In genomic region chr10:70843776-70844489, GRCh38 we compare ENCODE assay signal across 26 cellular contexts. TPM values are rescaled to one million over a fixed set of nuclear protein-coding genes. Genes with fewer than 3 reads are reported as not detected.
DNase-seq lines count a peak whose midpoint lies in the region; ATAC-seq, FAIRE-seq and TF ChIP-seq lines count a peak whose summit lies in the region.
"Had no signal": no experiment of that assay in that cellular context is flagged by ENCODE, and none has a peak within 500 bp of the region (broad histone marks: within the 10 kb centered on the region; RNA-seq: fewer than 3 reads in every experiment).

No MANE protein-coding gene starts in this region.

- no peaks in the 10 kb centered on the region for H3K9me3 Mint-ChIP-seq in dendritic cell treated with granulocyte-macrophage colony-stimulating factor and Interleukin-4, amounts not matched to agents 40 ng/mL and 50 ng/mL, for 4 days
- H3K9me3 Mint-ChIP-seq: activated CD4-positive, alpha-beta T cell treated with anti-CD3 and anti-CD28 coated beads, Interleukin-2, amount 10 ng/mL, durations not matched to agents 7 days and 5 days; CD4-positive, alpha-beta T cell; T-helper 2 cell treated with Interferon-gamma antibody and Interleukin-4, amounts not matched to agents 5 μg/mL and 100 μg/mL, for 36 hours had no signal

- FAIRE-seq in pancreas (lab: Jason Lieb, UNC), result no peak
- FAIRE-seq: GM12878 had no signal

- no peak overlapping the region for H3K4me3 ChIP-seq in pancreas
- H3K4me3 ChIP-seq: GM12878, upper lobe of right lung had no signal

- WGBS in pancreas, 2 donors, result 53 to 59% methylated on average over 2 of the region's 2 CpGs

- peaks cover 9 to 14% (median 9%) of the 10 kb centered on the region in 3 donors for H3K4me1 ChIP-seq in pancreas
- H3K4me1 ChIP-seq: upper lobe of right lung had no signal

- no peak overlapping the region for H3K4me3 Mint-ChIP-seq in dendritic cell treated with granulocyte-macrophage colony-stimulating factor and Interleukin-4, amounts not matched to agents 40 ng/mL and 50 ng/mL, for 4 days
- H3K4me3 Mint-ChIP-seq: activated CD4-positive, alpha-beta T cell treated with anti-CD3 and anti-CD28 coated beads, Interleukin-2, amount 10 ng/mL, durations not matched to agents 7 days and 5 days; activated naive CD8-positive, alpha-beta T cell treated with anti-CD3 and anti-CD28 coated beads, Interleukin-2, amount 10 ng/mL, durations not matched to agents 7 days and 5 days; CD4-positive, alpha-beta T cell; T-helper 2 cell treated with Interferon-gamma antibody and Interleukin-4, amounts not matched to agents 5 μg/mL and 100 μg/mL, for 36 hours had no signal

- no peak for TF ChIP-seq CTCF in pancreas (IDR thresholded peaks at IDR 0.05)

- H3K27me3 Mint-ChIP-seq in dendritic cell treated with granulocyte-macrophage colony-stimulating factor and Interleukin-4, amounts not matched to agents 40 ng/mL and 50 ng/mL, for 4 days, result no peaks in the 10 kb centered on the region
- H3K27me3 Mint-ChIP-seq: activated CD4-positive, alpha-beta T cell treated with anti-CD3 and anti-CD28 coated beads, Interleukin-2, amount 10 ng/mL, durations not matched to agents 7 days and 5 days; activated naive CD8-positive, alpha-beta T cell treated with anti-CD3 and anti-CD28 coated beads, Interleukin-2, amount 10 ng/mL, durations not matched to agents 7 days and 5 days; CD4-positive, alpha-beta T cell had no signal

- no peaks in the 10 kb centered on the region for H3K9me3 ChIP-seq in pancreas
- H3K9me3 ChIP-seq: upper lobe of right lung had no signal

- peak; percentile 6 for DNase-seq in DMS79 treated with DMSO at 0.1 percent for 48 hours (lab: John Stamatoyannopoulos, UW)
- no peak for DNase-seq in DMS79 (lab: John Stamatoyannopoulos, UW)
- peak; percentile 46 for DNase-seq in COR-L47 (lab: John Stamatoyannopoulos, UW)
- DNase-seq in NCI-H510A (lab: John Stamatoyannopoulos, UW), result peak; percentile 18
- no peak for DNase-seq in NCI-H524 treated with DMSO at 0.1 percent for 48 hours (lab: John Stamatoyannopoulos, UW)
- DNase-seq in pancreas, result no peak
- DNase-seq: activated CD4-positive, alpha-beta T cell treated with anti-CD3 and anti-CD28 coated beads, Interleukin-2, amount 10 ng/mL, durations not matched to agents 7 days and 5 days; activated effector memory CD4-positive, alpha-beta T cell treated with Interleukin-2 at 50 U/mL for 16 hours; activated naive CD8-positive, alpha-beta T cell treated with anti-CD3 and anti-CD28 coated beads, Interleukin-2, amount 10 ng/mL, durations not matched to agents 7 days and 5 days; CD4-positive, alpha-beta T cell; cerebellar nuclear complex; Karpas-422; mesenchymal stem cell; MV-4-11; upper lobe of right lung had no signal

- H3K36me3 ChIP-seq in pancreas, result peaks cover 0 to 10% (median 0%) of the 10 kb centered on the region in 3 donors

- intact Hi-C loops in dendritic cell treated with granulocyte-macrophage colony-stimulating factor and Interleukin-4, amounts not matched to agents 40 ng/mL and 50 ng/mL, for 4 days (cut with micrococcal nuclease), result no loop called here
- intact Hi-C loops in pancreas (cut with DNase I), result no loop called here

- no peak overlapping the region for H3K27ac ChIP-seq in pancreas
- H3K27ac ChIP-seq: 22Rv1, epithelial cell of prostate, RWPE1, upper lobe of right lung had no signal

- peak overlapping the region; percentile 10 for H3K27ac Mint-ChIP-seq in dendritic cell treated with granulocyte-macrophage colony-stimulating factor and Interleukin-4, amounts not matched to agents 40 ng/mL and 50 ng/mL, for 4 days
- H3K27ac Mint-ChIP-seq: activated CD4-positive, alpha-beta T cell treated with anti-CD3 and anti-CD28 coated beads, Interleukin-2, amount 10 ng/mL, durations not matched to agents 7 days and 5 days; activated naive CD8-positive, alpha-beta T cell treated with anti-CD3 and anti-CD28 coated beads, Interleukin-2, amount 10 ng/mL, durations not matched to agents 7 days and 5 days; CD4-positive, alpha-beta T cell; T-helper 2 cell treated with Interferon-gamma antibody and Interleukin-4, amounts not matched to agents 5 μg/mL and 100 μg/mL, for 36 hours had no signal

- ATAC-seq in HG03565 (IDR thresholded peaks at IDR 0.05; ENCODE audit: unreplicated experiment) (no peak), pancreas (no peak)
- ATAC-seq: GM12878, SK-N-SH treated with all-trans-retinoic acid at 6 μM for 48 hours, upper lobe of right lung had no signal

- peaks cover 94% of the 10 kb centered on the region for H3K36me3 Mint-ChIP-seq in dendritic cell treated with granulocyte-macrophage colony-stimulating factor and Interleukin-4, amounts not matched to agents 40 ng/mL and 50 ng/mL, for 4 days (ENCODE audit: low read depth)

- H3K4me1 Mint-ChIP-seq in dendritic cell treated with granulocyte-macrophage colony-stimulating factor and Interleukin-4, amounts not matched to agents 40 ng/mL and 50 ng/mL, for 4 days (ENCODE audit: low read depth), result peaks cover 59% of the 10 kb centered on the region

- no peaks in the 10 kb centered on the region for H3K27me3 ChIP-seq in pancreas
- H3K27me3 ChIP-seq: upper lobe of right lung had no signal

RNA-seq across cellular contexts. Expression of gene SGPL1, which starts 28.2 kb away (rescaled TPM):
- 10 to 100 TPM; 28.8 to 55.8 (median 34.8) TPM for total RNA-seq in pancreas
- polyA plus RNA-seq in pancreas, result 10 to 100 TPM; 12.0 to 14.4 TPM

RNA-seq across cellular contexts. Expression of gene PCBD1, which starts 44.4 kb away (rescaled TPM):
- 10 to 100 TPM; 63.6 to 81.1 (median 76.7) TPM for total RNA-seq in pancreas
- 10 to 100 TPM; 77.1 to 95.9 TPM for polyA plus RNA-seq in pancreas

RNA-seq across cellular contexts. Expression of gene TBATA, which starts 58.8 kb away (rescaled TPM):
- not detected for total RNA-seq in pancreas
- polyA plus RNA-seq in pancreas, result not detected
- total RNA-seq: activated CD4-positive, alpha-beta T cell treated with anti-CD3 and anti-CD28 coated beads, Interleukin-2, amount 10 ng/mL, durations not matched to agents 7 days and 5 days; activated naive CD8-positive, alpha-beta T cell treated with anti-CD3 and anti-CD28 coated beads, Interleukin-2, amount 10 ng/mL, durations not matched to agents 7 days and 5 days; CD4-positive, alpha-beta T cell; Daoy; GM12878; NCI-H460; pulmonary artery endothelial cell; upper lobe of right lung had no signal
- polyA plus RNA-seq: GM12878 had no signal

Comparison
In these comparisons a context has a peak if more than half of its experiments do, and no peak if none do; other contexts are left out.
1. DNase-seq: peak in DMS79 treated with DMSO at 0.1 percent for 48 hours (single experiment), COR-L47 (single experiment) and NCI-H510A (single experiment); none in DMS79 (single experiment), NCI-H524 treated with DMSO at 0.1 percent for 48 hours (single experiment) and pancreas (0 of 6).